Comparison of ENCODE assay signal across 8 cellular contexts in genomic region chr10:14837756-14838581, GRCh38. TPM values are rescaled to one million over a fixed set of nuclear protein-coding genes. Genes with fewer than 3 reads are reported as not detected.
DNase-seq lines count a peak whose midpoint lies in the region; ATAC-seq and TF ChIP-seq lines count a peak whose summit lies in the region.

Gene CDNF (minus strand): TSS chr10:14838037. CDS start chr10:14837946, 91 bp downstream.
Gene HSPA14 (plus strand): TSS chr10:14838306. CDS start chr10:14838403, 97 bp downstream.
Gene MSANTD7 (plus strand): TSS chr10:14838306. CDS start chr10:14842285, 3,979 bp downstream.

- POLR2A ChIA-PET in activated naive CD8-positive, alpha-beta T cell treated with anti-CD3 and anti-CD28 coated beads, Interleukin-2, amount 10 ng/mL, durations not matched to agents 7 days and 5 days (lab: Charles Lee): interaction anchor here (0.7 to 2.7 kb wide), 23 partner anchors 19 to 1051 kb away, joined by 3 to 38 read pairs (median 5); partner anchors contain the start of genes DCLRE1C, MEIG1, NMT2 and SUV39H2

- DNase-seq in NCI-H128 (lab: John Stamatoyannopoulos, UW; ENCODE audit: unreplicated experiment) (peak; percentile 96), glutamatergic neuron (peak; percentile 100), osteoblast (ENCODE audit: insufficient read length, low spot score, missing footprints) (peak; percentile 98)
- DNase-seq in activated naive CD8-positive, alpha-beta T cell treated with anti-CD3 and anti-CD28 coated beads, Interleukin-2, amount 10 ng/mL, durations not matched to agents 7 days and 5 days: peak; percentile 99

- peaks cover 12% of the 10 kb centered on the region for H3K4me1 ChIP-seq in osteoblast (ENCODE audit: insufficient read depth, low read length)
- peaks cover 11% of the 10 kb centered on the region for H3K4me1 ChIP-seq in thymus (ENCODE audit: control insufficient read depth, insufficient read depth, low read length)

- peaks cover 21% of the 10 kb centered on the region for H3K4me1 Mint-ChIP-seq in activated naive CD8-positive, alpha-beta T cell treated with anti-CD3 and anti-CD28 coated beads, Interleukin-2, amount 10 ng/mL, durations not matched to agents 7 days and 5 days
- H3K4me1 Mint-ChIP-seq in glutamatergic neuron (ENCODE audit: low read depth, unreplicated experiment): peaks cover 2% of the 10 kb centered on the region

- peak; percentile 80 for TF ChIP-seq POLR2A in GM10847 (IDR thresholded peaks at IDR 0.05; ENCODE audit: extremely low read depth, insufficient read length)

- no peaks in the 10 kb centered on the region for H3K27me3 Mint-ChIP-seq in activated naive CD8-positive, alpha-beta T cell treated with anti-CD3 and anti-CD28 coated beads, Interleukin-2, amount 10 ng/mL, durations not matched to agents 7 days and 5 days
- peaks cover 9% of the 10 kb centered on the region for H3K27me3 Mint-ChIP-seq in glutamatergic neuron (ENCODE audit: unreplicated experiment)

- peak; percentile 96 for ATAC-seq in HG02678 (IDR thresholded peaks at IDR 0.05; ENCODE audit: unreplicated experiment)
- ATAC-seq in activated naive CD8-positive, alpha-beta T cell treated with anti-CD3 and anti-CD28 coated beads, Interleukin-2, amount 10 ng/mL, durations not matched to agents 7 days and 5 days (ENCODE audit: low read depth): peak; percentile 95

- H3K27me3 ChIP-seq in SU-DHL-6 (ENCODE audit: low read length) (no peaks in the 10 kb centered on the region), osteoblast (ENCODE audit: insufficient read depth, low read length) (no peaks in the 10 kb centered on the region), thymus (ENCODE audit: control insufficient read depth, insufficient read depth) (no peaks in the 10 kb centered on the region)

- no peak for TF ChIP-seq CTCF in SU-DHL-6 (IDR thresholded peaks at IDR 0.05; ENCODE audit: insufficient read depth, low read length, poor library complexity, severe bottlenecking)
- no peak for TF ChIP-seq CTCF in glutamatergic neuron (IDR thresholded peaks at IDR 0.05; ENCODE audit: partially characterized antibody, unreplicated experiment)
- no peak for TF ChIP-seq CTCF in osteoblast (IDR thresholded peaks at IDR 0.05; ENCODE audit: extremely low read depth, low read depth, low read length)

- peak within 1 kb of the TSS; percentile 83 for H3K4me2 ChIP-seq in SU-DHL-6 (ENCODE audit: low read depth, low read length, poor library complexity, severe bottlenecking)
- peak within 1 kb of the TSS; percentile 93 for H3K4me2 ChIP-seq in osteoblast (ENCODE audit: insufficient read depth, low read length)

- H3K27ac Mint-ChIP-seq in activated naive CD8-positive, alpha-beta T cell treated with anti-CD3 and anti-CD28 coated beads, Interleukin-2, amount 10 ng/mL, durations not matched to agents 7 days and 5 days: peak within 1 kb of the TSS; percentile 95
- peak within 1 kb of the TSS; percentile 97 for H3K27ac Mint-ChIP-seq in glutamatergic neuron (ENCODE audit: unreplicated experiment)

- no peaks in the 10 kb centered on the region for H3K9me3 Mint-ChIP-seq in activated naive CD8-positive, alpha-beta T cell treated with anti-CD3 and anti-CD28 coated beads, Interleukin-2, amount 10 ng/mL, durations not matched to agents 7 days and 5 days
- peaks cover 9% of the 10 kb centered on the region for H3K9me3 Mint-ChIP-seq in glutamatergic neuron (ENCODE audit: unreplicated experiment)

- H3K9me2 ChIP-seq in SU-DHL-6 (replicated peaks; ENCODE audit: insufficient read depth, low read length): no peaks in the 10 kb centered on the region

- peaks cover 9% of the 10 kb centered on the region for H3K36me3 Mint-ChIP-seq in activated naive CD8-positive, alpha-beta T cell treated with anti-CD3 and anti-CD28 coated beads, Interleukin-2, amount 10 ng/mL, durations not matched to agents 7 days and 5 days
- H3K36me3 Mint-ChIP-seq in glutamatergic neuron (ENCODE audit: unreplicated experiment): no peaks in the 10 kb centered on the region

- H3K79me2 ChIP-seq in SU-DHL-6 (ENCODE audit: insufficient read depth, low read length) (peaks cover 33% of the 10 kb centered on the region), osteoblast (ENCODE audit: insufficient read depth, low read length) (peaks cover 41% of the 10 kb centered on the region)

- peak within 1 kb of the TSS; percentile 91 for H3K4me3 Mint-ChIP-seq in activated naive CD8-positive, alpha-beta T cell treated with anti-CD3 and anti-CD28 coated beads, Interleukin-2, amount 10 ng/mL, durations not matched to agents 7 days and 5 days
- peak within 1 kb of the TSS; percentile 91 for H3K4me3 Mint-ChIP-seq in glutamatergic neuron (ENCODE audit: unreplicated experiment)

- no peaks in the 10 kb centered on the region for H3F3A ChIP-seq in SU-DHL-6 (ENCODE audit: insufficient read depth)

- H3K27ac ChIP-seq in SU-DHL-6 (ENCODE audit: low read depth, low read length) (peak within 1 kb of the TSS; percentile 51), osteoblast (ENCODE audit: low read depth, low read length) (peak within 1 kb of the TSS; percentile 86), thymus (ENCODE audit: low read depth) (peak within 1 kb of the TSS; percentile 97)

- peak within 1 kb of the TSS; percentile 80 for H3K4me3 ChIP-seq in SU-DHL-6 (ENCODE audit: insufficient read depth, low read length, poor library complexity, severe bottlenecking)
- H3K4me3 ChIP-seq in osteoblast (ENCODE audit: insufficient read depth, low read length): peak within 1 kb of the TSS; percentile 97
- H3K4me3 ChIP-seq in thymus (ENCODE audit: low read length): peak within 1 kb of the TSS; percentile 89

- H3K9me3 ChIP-seq in SU-DHL-6 (ENCODE audit: insufficient read depth, low read length): no peaks in the 10 kb centered on the region
- H3K9me3 ChIP-seq in osteoblast (ENCODE audit: low read depth, low read length): no peaks in the 10 kb centered on the region
- no peaks in the 10 kb centered on the region for H3K9me3 ChIP-seq in thymus (ENCODE audit: control insufficient read depth)

- H2AFZ ChIP-seq in SU-DHL-6 (ENCODE audit: low read depth, low read length, severe bottlenecking): peak within 1 kb of the TSS; percentile 91
- H2AFZ ChIP-seq in osteoblast (ENCODE audit: low read length): peak within 1 kb of the TSS; percentile 98

- WGBS in thymus: under 1% methylated on average over 72 of the region's 72 CpGs

- H3K36me3 ChIP-seq in SU-DHL-6 (ENCODE audit: low read length) (peaks cover 22% of the 10 kb centered on the region), osteoblast (ENCODE audit: insufficient read depth, low read length) (peaks cover 30% of the 10 kb centered on the region), thymus (ENCODE audit: control insufficient read depth, insufficient read depth) (peaks cover 13% of the 10 kb centered on the region)

- H3K9ac ChIP-seq in SU-DHL-6 (ENCODE audit: low read length): peak within 1 kb of the TSS; percentile 95

- H4K20me1 ChIP-seq in SU-DHL-6 (ENCODE audit: low read depth, low read length) (peaks cover 2% of the 10 kb centered on the region; the same call in 1 of the 2 replicates), osteoblast (ENCODE audit: insufficient read depth, low read length) (peaks cover 4% of the 10 kb centered on the region)

RNA-seq across cellular contexts. Expression of gene CDNF, which starts in this region (rescaled TPM):
- 1 to 10 TPM in 1 of 2 experiments, under 1 TPM in 1; 0.82 to 1.0 TPM for total RNA-seq in activated naive CD8-positive, alpha-beta T cell treated with anti-CD3 and anti-CD28 coated beads, Interleukin-2, amount 10 ng/mL, durations not matched to agents 7 days and 5 days
- total RNA-seq in glutamatergic neuron (ENCODE audit: unreplicated experiment) (2.2 TPM), osteoblast (1.8 TPM in 2 replicates)
- 3.6 TPM for polyA plus RNA-seq in thymus

RNA-seq across cellular contexts. Expression of gene HSPA14, which starts in this region (rescaled TPM):
- 10 to 100 TPM; 23.0 to 25.1 TPM for total RNA-seq in activated naive CD8-positive, alpha-beta T cell treated with anti-CD3 and anti-CD28 coated beads, Interleukin-2, amount 10 ng/mL, durations not matched to agents 7 days and 5 days
- total RNA-seq in glutamatergic neuron (ENCODE audit: unreplicated experiment) (10.1 TPM), osteoblast (11.9 and 12.7 TPM in 2 replicates)
- polyA plus RNA-seq in thymus: 24.0 TPM

RNA-seq across cellular contexts. Expression of gene MSANTD7, which starts in this region (rescaled TPM):
- 10 to 100 TPM; 17.0 to 19.4 TPM for total RNA-seq in activated naive CD8-positive, alpha-beta T cell treated with anti-CD3 and anti-CD28 coated beads, Interleukin-2, amount 10 ng/mL, durations not matched to agents 7 days and 5 days
- 13.7 TPM for total RNA-seq in glutamatergic neuron (ENCODE audit: unreplicated experiment)
- total RNA-seq in osteoblast: 17.7 and 22.4 TPM in 2 replicates
- polyA plus RNA-seq in thymus: 6.6 TPM

Comparison
In these comparisons a context has a peak if more than half of its experiments do, and no peak if none do; other contexts are left out.
1. Peak in every context shown above with its lines: DNase-seq, ATAC-seq, H3K4me3 ChIP-seq and H3K27ac ChIP-seq.